In the genomic region with DNA sequence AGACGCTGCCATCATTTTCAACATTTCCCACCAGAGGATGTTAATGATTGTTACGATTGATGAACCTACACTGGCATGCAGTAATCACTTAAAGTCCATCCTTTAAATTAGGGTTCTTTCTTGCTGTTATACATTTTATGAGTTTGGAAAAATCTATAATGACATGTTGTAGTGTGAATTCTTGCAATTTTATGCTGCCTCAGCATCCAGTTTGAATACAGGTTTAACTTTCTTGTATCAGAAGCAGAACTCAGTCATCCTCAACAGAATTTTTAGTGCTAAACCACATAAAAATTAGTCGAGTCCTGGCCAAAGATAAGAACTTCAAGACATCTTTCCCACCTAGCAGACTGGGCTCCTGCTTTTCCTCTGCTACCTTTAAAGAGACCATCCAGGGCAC, we compare ENCODE assay signal across 5 cellular contexts.
"Had no signal": no experiment of that assay in that cellular context is flagged by ENCODE, and none has a peak within 500 bp of the region (broad histone marks: within the 10 kb centered on the region; RNA-seq: fewer than 3 reads in every experiment).

No MANE protein-coding gene starts in this region.

- H3K27ac ChIP-seq: HL-60, KMS-11 had no signal

- H3K9ac ChIP-seq: KMS-11 had no signal

- H3K4me2 ChIP-seq: KMS-11 had no signal

- DNase-seq: KBM-7, KG1 had no signal

- FAIRE-seq: HTR-8/SVneo had no signal
